In the genomic region with DNA sequence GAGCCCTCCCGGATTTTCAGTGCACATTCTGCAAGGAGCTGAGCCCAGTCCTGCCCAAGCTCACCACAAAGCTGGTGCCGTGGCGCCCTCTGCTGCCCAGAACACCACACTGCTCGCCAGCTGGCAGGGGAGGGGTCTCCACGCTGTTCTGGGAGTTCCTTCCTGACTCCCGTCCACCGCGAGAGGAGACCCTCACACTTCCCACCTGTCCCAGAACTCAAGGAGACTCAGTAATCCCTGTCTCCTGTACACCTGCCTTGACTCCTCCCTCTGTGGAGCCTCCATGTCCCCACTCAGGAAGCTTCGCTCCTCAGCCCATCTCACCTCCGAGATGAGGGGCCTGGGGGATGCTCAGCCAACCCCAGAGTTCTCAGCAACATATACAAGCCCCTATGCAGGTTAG, we compare ENCODE assay signal across 9 cellular contexts. TPM values are rescaled to one million over a fixed set of nuclear protein-coding genes. Genes with fewer than 3 reads are reported as not detected.
DNase-seq lines count a peak whose midpoint lies in the region; ATAC-seq, FAIRE-seq and TF ChIP-seq lines count a peak whose summit lies in the region.
"Had no signal": no experiment of that assay in that cellular context is flagged by ENCODE, and none has a peak within 500 bp of the region (broad histone marks: within the 10 kb centered on the region; RNA-seq: fewer than 3 reads in every experiment).

No MANE protein-coding gene starts in this region.

- H3K9me3 ChIP-seq in SJSA1 (replicated peaks) = no peaks in the 10 kb centered on the region
- no peaks in the 10 kb centered on the region for H3K9me3 ChIP-seq in prostate gland

- no peak overlapping the region for H3K4me3 ChIP-seq in AG04449 (ENCODE audit: low read depth, low read length)
- H3K4me3 ChIP-seq in SJSA1 = no peak overlapping the region
- no peak overlapping the region for H3K4me3 ChIP-seq in prostate gland

- no peak for TF ChIP-seq POLR2A in prostate gland (IDR thresholded peaks at IDR 0.05)

- no peak for DNase-seq in AG04449 (ENCODE audit: low read depth, low spot score)
- no peak for DNase-seq in GM18507 (ENCODE audit: extremely low spot score, insufficient read length, low read depth)
- peak; percentile 26 to 56 for DNase-seq in SJSA1 (ENCODE audit: low read depth in 1 of 2, low spot score in 2 of 2)
- peak; percentile 72 for DNase-seq in activated naive CD4-positive, alpha-beta T cell treated with anti-CD3 and anti-CD28 coated beads, Interleukin-2, amount 50 U/mL, for 16 hours
- DNase-seq in Right ventricle myocardium superior = peak; percentile 84
- DNase-seq in prostate gland (ENCODE audit: low spot score) = peak; percentile 21

- 18% methylated on average over 9 of the region's 10 CpGs for WGBS in prostate gland

- CTCF ChIA-PET in AG04449 (lab: Yijun Ruan, JAX) = interaction anchor here (0.8 to 6.2 kb wide), 15 partner anchors 13 to 406 kb away, joined by 3 to 73 read pairs (median 3); a partner anchor contains a TSS

- POLR2A ChIA-PET in AG04449 (lab: Yijun Ruan, JAX) = no interaction called here

- ATAC-seq in Right ventricle myocardium superior (ENCODE audit: poor library complexity) (peak; percentile 70), GM18868 (IDR thresholded peaks at IDR 0.05; ENCODE audit: unreplicated experiment) (no peak), HG02885 (IDR thresholded peaks at IDR 0.05; ENCODE audit: poor library complexity, unreplicated experiment) (no peak)

- TF ChIP-seq CTCF in AG04449 (IDR thresholded peaks at IDR 0.05; ENCODE audit: insufficient read depth, low read length, missing control alignments) (peak; percentile 77), prostate gland (IDR thresholded peaks at IDR 0.05) (peak; percentile 35 to 86 (median 72))

- H3K36me3 ChIP-seq in SJSA1 (no peaks in the 10 kb centered on the region), prostate gland (no peaks in the 10 kb centered on the region)

- H3K4me1 ChIP-seq in SJSA1 (replicated peaks) (peaks cover 2% of the 10 kb centered on the region), prostate gland (replicated peaks) (no peaks in the 10 kb centered on the region)

- no peaks in the 10 kb centered on the region for H3K27me3 ChIP-seq in SJSA1 (replicated peaks)
- H3K27me3 ChIP-seq in prostate gland (replicated peaks; ENCODE audit: insufficient read depth) = no peaks in the 10 kb centered on the region

- H3K27ac ChIP-seq in SJSA1 (no peak overlapping the region), prostate gland (no peak overlapping the region)

- intact Hi-C loops in Right ventricle myocardium superior (cut with DNase I) (loop anchor here (5.0 to 10.0 kb wide), 3 partner anchors 214 to 394 kb away; a partner anchor contains a TSS), prostate gland (cut with DNase I) (loop anchor here (5.0 kb wide), 2 partner anchors 326 to 391 kb away; a partner anchor contains a TSS)

- peak; percentile 76 for FAIRE-seq in GM18507 (lab: Jason Lieb, UNC)
- FAIRE-seq: islet of Langerhans had no signal

RNA-seq across cellular contexts. Expression of a gene that starts 11.3 kb away (rescaled TPM):
- not detected in 2 replicates for total RNA-seq in SJSA1 (2014; rRNA removed; shearing (Covaris generic))
- total RNA-seq in Right ventricle myocardium superior (0.05 TPM), prostate gland (under 1 TPM in 1 of 2 donors, not detected in 1; 0.11 TPM)

Comparison
In these comparisons a context has a peak if more than half of its experiments do, and no peak if none do; other contexts are left out.
1. DNase-seq: peak in SJSA1 (2 of 2), activated naive CD4-positive, alpha-beta T cell treated with anti-CD3 and anti-CD28 coated beads, Interleukin-2, amount 50 U/mL, for 16 hours (single experiment), Right ventricle myocardium superior (single experiment) and prostate gland (single experiment); none in AG04449 (single experiment) and GM18507 (single experiment).